Comparison of ENCODE assay signal across 9 cellular contexts in the genomic region with DNA sequence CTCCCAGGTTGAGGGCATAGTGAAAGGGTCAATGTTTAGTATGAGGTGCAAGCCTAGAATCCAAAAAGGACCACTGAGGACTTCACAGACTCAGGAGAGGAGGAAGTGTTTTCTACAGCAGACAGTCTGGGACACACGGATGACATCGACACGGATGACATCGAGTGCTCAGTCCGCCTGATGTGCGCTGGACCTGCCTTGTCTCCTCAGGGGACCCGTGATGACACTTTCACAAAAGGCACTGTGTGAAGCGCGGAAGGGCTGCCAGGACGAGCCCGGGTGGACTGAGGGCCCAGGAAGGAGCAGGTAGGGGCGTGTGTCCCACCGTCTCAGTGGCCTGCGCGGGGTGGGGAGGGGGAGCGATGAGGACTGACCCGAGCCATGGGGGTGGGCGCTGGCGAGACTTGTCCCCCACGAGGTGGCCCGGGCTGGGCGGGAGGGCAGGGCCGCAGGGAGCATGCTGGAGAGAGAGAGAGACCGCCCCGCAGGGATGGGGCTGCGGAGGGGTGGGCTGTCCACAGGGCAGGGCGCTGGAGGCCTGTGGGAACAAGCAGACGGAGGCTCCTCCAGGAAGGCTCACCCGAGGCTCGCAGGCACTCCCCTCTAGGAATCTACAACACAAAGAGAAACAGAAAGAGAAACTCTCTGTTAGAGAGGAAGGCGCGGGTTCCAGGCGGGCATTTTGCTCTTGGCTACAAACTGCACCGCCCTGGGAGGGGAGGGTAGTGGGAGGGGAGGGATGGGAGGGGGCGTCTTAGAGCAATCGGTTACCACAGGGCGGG. TPM values are rescaled to one million over a fixed set of nuclear protein-coding genes. Genes with fewer than 3 reads are reported as not detected.
A peak's percentile ranks its signal among the peaks of the same experiment; 100 is the strongest.
DNase-seq lines count a peak whose midpoint lies in the region; ATAC-seq and TF ChIP-seq lines count a peak whose summit lies in the region.
"Had no signal": no experiment of that assay in that cellular context is flagged by ENCODE, and none has a peak within 500 bp of the region (broad histone marks: within the 10 kb centered on the region; RNA-seq: fewer than 3 reads in every experiment).

No MANE protein-coding gene starts in this region.

- H4K20me1 ChIP-seq in OCI-LY3 (ENCODE audit: insufficient read depth, low read length) = peaks cover 56% of the 10 kb centered on the region

- peaks cover 86% of the 10 kb centered on the region for H3K4me1 ChIP-seq in OCI-LY3 (ENCODE audit: low read length)

- CTCF ChIA-PET in HEK293T (lab: Yijun Ruan, JAX) = no interaction called here

- H3K4me1 Mint-ChIP-seq in CD14-positive monocyte (peaks cover 66% of the 10 kb centered on the region), nephron progenitor cell (peaks cover 64% of the 10 kb centered on the region)

- H3K36me3 Mint-ChIP-seq in CD14-positive monocyte (peaks cover 32 to 44% of the 10 kb centered on the region in 2 donors), nephron progenitor cell (ENCODE audit: low read depth) (peaks cover 41% of the 10 kb centered on the region)
- peaks cover 36 to 53% of the 10 kb centered on the region in 2 donors for H3K36me3 Mint-ChIP-seq in activated naive CD4-positive, alpha-beta T cell treated with anti-CD3 and anti-CD28 coated beads, Interleukin-2, amount 50 U/mL, for 72 hours

- intact Hi-C loops in CD14-positive monocyte (cut with micrococcal nuclease) = loop anchor here (5.0 to 10.0 kb wide), 5 partner anchors 52 to 345 kb away; partner anchors contain the start of gene FNBP1 (in 2 of the 2)

- TF ChIP-seq CTCF in CD14-positive monocyte (IDR thresholded peaks at IDR 0.05) (no peak), OCI-LY3 (IDR thresholded peaks at IDR 0.05; ENCODE audit: low read depth, low read length) (no peak), nephron progenitor cell (IDR thresholded peaks at IDR 0.05) (no peak)

- peaks cover 52% of the 10 kb centered on the region for H3K36me3 ChIP-seq in OCI-LY3 (replicated peaks; ENCODE audit: low read depth, low read length)

- POLR2A ChIA-PET in HEK293T (lab: Yijun Ruan, JAX) = no interaction called here

- H3K27ac Mint-ChIP-seq in CD14-positive monocyte (peak overlapping the region; percentile 94 to 99 (median 98)), nephron progenitor cell (no peak overlapping the region)
- peak overlapping the region; percentile 98 to 100 for H3K27ac Mint-ChIP-seq in activated naive CD4-positive, alpha-beta T cell treated with anti-CD3 and anti-CD28 coated beads, Interleukin-2, amount 50 U/mL, for 72 hours

- H3K9me3 ChIP-seq in OCI-LY3 (ENCODE audit: insufficient read depth, low read length) = no peaks in the 10 kb centered on the region

- ATAC-seq in activated naive CD4-positive, alpha-beta T cell treated with anti-CD3 and anti-CD28 coated beads, Interleukin-2, amount 50 U/mL, for 72 hours = peak; percentile 0 to 7
- no peak for ATAC-seq in GM21381 (IDR thresholded peaks at IDR 0.05; ENCODE audit: unreplicated experiment)
- no peak for ATAC-seq in HG03045 (IDR thresholded peaks at IDR 0.05; ENCODE audit: unreplicated experiment)

- peak overlapping the region; percentile 76 for H3K4me2 ChIP-seq in OCI-LY3 (ENCODE audit: low read length)

- no peaks in the 10 kb centered on the region for H3K27me3 ChIP-seq in OCI-LY3 (ENCODE audit: low read depth, low read length)

- H3K4me3 Mint-ChIP-seq in CD14-positive monocyte (peak overlapping the region; percentile 75 to 85), nephron progenitor cell (peak overlapping the region; percentile 52)

- no peak overlapping the region for H3K9ac ChIP-seq in OCI-LY3 (ENCODE audit: low read length)

- H3K79me2 ChIP-seq in OCI-LY3 (ENCODE audit: low read length) = peaks cover 49% of the 10 kb centered on the region

- H3K27me3 Mint-ChIP-seq in CD14-positive monocyte (ENCODE audit: low read depth in 3 of 3) = peaks cover 0 to 3% (median 0%) of the 10 kb centered on the region in 3 donors
- peaks cover 18% of the 10 kb centered on the region for H3K27me3 Mint-ChIP-seq in nephron progenitor cell (ENCODE audit: low read depth, poor library complexity)

- peak overlapping the region; percentile 12; the same call in 1 of the 2 replicates for H3K4me3 ChIP-seq in OCI-LY3 (ENCODE audit: low read length)
- H3K4me3 ChIP-seq: lung had no signal

- peak; percentile 71 for DNase-seq in CD14-positive monocyte (ENCODE audit: low spot score)
- DNase-seq in activated naive CD4-positive, alpha-beta T cell treated with anti-CD3 and anti-CD28 coated beads, Interleukin-2, amount 50 U/mL, for 72 hours (ENCODE audit: low spot score in 2 of 2) = peak; percentile 68 to 71
- no peak for DNase-seq in nephron progenitor cell
- DNase-seq in HEK293T (ENCODE audit: extremely low spot score) = no peak
- no peak for DNase-seq in SK-N-DZ (ENCODE audit: low spot score)

- no peak overlapping the region for H2AFZ ChIP-seq in OCI-LY3 (ENCODE audit: low read depth, low read length)

- H3K27ac ChIP-seq in OCI-LY3 (ENCODE audit: low read length) = peak overlapping the region; percentile 95

- no peaks in the 10 kb centered on the region for H3K9me3 Mint-ChIP-seq in CD14-positive monocyte
- H3K9me3 Mint-ChIP-seq in activated naive CD4-positive, alpha-beta T cell treated with anti-CD3 and anti-CD28 coated beads, Interleukin-2, amount 50 U/mL, for 72 hours = no peaks in the 10 kb centered on the region
- no peaks in the 10 kb centered on the region for H3K9me3 Mint-ChIP-seq in nephron progenitor cell

TF ChIP-seq in HEK293T, 16 proteins besides CTCF, POLR2A, EP300 and RAD21:
- TF ChIP-seq TARDBP (IDR thresholded peaks at IDR 0.05) (no peak), ARNT (IDR thresholded peaks at IDR 0.05) (no peak), L3MBTL2 (conservative IDR thresholded peaks at IDR 0.05) (no peak), NFRKB (IDR thresholded peaks at IDR 0.05) (no peak), ELF4 (IDR thresholded peaks at IDR 0.05) (no peak), LEF1 (IDR thresholded peaks at IDR 0.05; ENCODE audit: borderline replicate concordance) (no peak), FOXK2 (IDR thresholded peaks at IDR 0.05) (no peak), SP1 (IDR thresholded peaks at IDR 0.05) (no peak), ZNF384 (IDR thresholded peaks at IDR 0.05) (no peak), CTBP1 (IDR thresholded peaks at IDR 0.05; ENCODE audit: borderline replicate concordance) (no peak), FOXA1 (IDR thresholded peaks at IDR 0.05) (no peak), BHLHE40 (IDR thresholded peaks at IDR 0.05; ENCODE audit: borderline replicate concordance) (no peak), FOXM1 (IDR thresholded peaks at IDR 0.05; ENCODE audit: borderline replicate concordance) (no peak), SUZ12 (IDR thresholded peaks at IDR 0.05) (no peak), HDGF (IDR thresholded peaks at IDR 0.05; ENCODE audit: borderline replicate concordance) (no peak)
- TF ChIP-seq, protein P1, sequence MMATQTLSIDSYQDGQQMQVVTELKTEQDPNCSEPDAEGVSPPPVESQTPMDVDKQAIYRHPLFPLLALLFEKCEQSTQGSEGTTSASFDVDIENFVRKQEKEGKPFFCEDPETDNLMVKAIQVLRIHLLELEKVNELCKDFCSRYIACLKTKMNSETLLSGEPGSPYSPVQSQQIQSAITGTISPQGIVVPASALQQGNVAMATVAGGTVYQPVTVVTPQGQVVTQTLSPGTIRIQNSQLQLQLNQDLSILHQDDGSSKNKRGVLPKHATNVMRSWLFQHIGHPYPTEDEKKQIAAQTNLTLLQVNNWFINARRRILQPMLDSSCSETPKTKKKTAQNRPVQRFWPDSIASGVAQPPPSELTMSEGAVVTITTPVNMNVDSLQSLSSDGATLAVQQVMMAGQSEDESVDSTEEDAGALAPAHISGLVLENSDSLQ (IDR thresholded peaks at IDR 0.05) = no peak
TF ChIP-seq in HEK293T: peak in this region for 0.

RNA-seq across cellular contexts. Expression of gene USP20, which starts 54.9 kb away (rescaled TPM):
- 1 to 10 TPM; 2.7 to 5.2 TPM for polyA plus RNA-seq in CD14-positive monocyte
- 10 to 100 TPM; 50.7 to 58.5 TPM for total RNA-seq in activated naive CD4-positive, alpha-beta T cell treated with anti-CD3 and anti-CD28 coated beads, Interleukin-2, amount 50 U/mL, for 72 hours
- polyA plus RNA-seq in SK-N-DZ (2014; cell fraction: cytosol; rRNA removed) = 12.4 and 23.8 TPM in 2 replicates
- 72.5 and 99.4 TPM in 2 replicates for polyA plus RNA-seq in SK-N-DZ (2014; cell fraction: nucleus; rRNA removed)

RNA-seq across cellular contexts. Expression of gene C9orf78, which starts 55.1 kb away (rescaled TPM):
- polyA plus RNA-seq in CD14-positive monocyte = 10 to 100 TPM; 53.3 to 82.4 TPM
- 10 to 100 TPM; 43.9 to 58.4 TPM for total RNA-seq in activated naive CD4-positive, alpha-beta T cell treated with anti-CD3 and anti-CD28 coated beads, Interleukin-2, amount 50 U/mL, for 72 hours
- polyA plus RNA-seq in SK-N-DZ (2014; cell fraction: cytosol; rRNA removed) = 102 and 127 TPM in 2 replicates
- 16.2 and 22.4 TPM in 2 replicates for polyA plus RNA-seq in SK-N-DZ (2014; cell fraction: nucleus; rRNA removed)

Comparison
In these comparisons a context has a peak if more than half of its experiments do, and no peak if none do; other contexts are left out.
1. DNase-seq: peak in CD14-positive monocyte (single experiment) and activated naive CD4-positive, alpha-beta T cell treated with anti-CD3 and anti-CD28 coated beads, Interleukin-2, amount 50 U/mL, for 72 hours (2 of 2); none in nephron progenitor cell (single experiment), HEK293T (single experiment) and SK-N-DZ (single experiment).
2. ATAC-seq: peak in activated naive CD4-positive, alpha-beta T cell treated with anti-CD3 and anti-CD28 coated beads, Interleukin-2, amount 50 U/mL, for 72 hours (2 of 2); none in GM21381 (single experiment) and HG03045 (single experiment).